Comparison of ENCODE assay signal across 11 cellular contexts in the genomic region with DNA sequence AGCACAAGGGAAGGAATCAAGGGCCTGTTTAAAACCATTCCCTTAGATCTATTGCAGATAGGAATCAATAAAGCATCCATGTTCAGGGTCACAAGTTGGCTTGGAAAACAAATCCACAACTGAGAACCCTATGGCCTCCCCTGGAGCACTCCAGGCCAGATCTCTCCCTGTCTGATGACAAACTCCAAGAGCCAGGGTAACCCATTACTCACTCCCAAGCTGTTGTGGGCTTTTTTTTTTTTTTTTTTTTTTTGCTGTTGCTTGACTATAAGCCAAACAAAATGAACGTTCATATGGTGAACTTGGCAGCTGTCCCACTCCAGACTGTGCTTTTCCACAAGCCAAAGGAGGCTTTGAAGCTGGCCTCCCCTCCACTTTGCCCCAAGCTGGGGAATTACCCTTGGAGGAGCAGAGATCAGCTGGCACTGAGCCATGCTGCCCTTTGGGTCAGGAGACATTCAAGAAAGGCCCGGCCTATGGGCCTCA. TPM values are rescaled to one million over a fixed set of nuclear protein-coding genes. Genes with fewer than 3 reads are reported as not detected.
A peak's percentile ranks its signal among the peaks of the same experiment; 100 is the strongest.
DNase-seq lines count a peak whose midpoint lies in the region; ATAC-seq and TF ChIP-seq lines count a peak whose summit lies in the region.
"Had no signal": no experiment of that assay in that cellular context is flagged by ENCODE, and none has a peak within 500 bp of the region (broad histone marks: within the 10 kb centered on the region; RNA-seq: fewer than 3 reads in every experiment).

No MANE protein-coding gene starts in this region.

- DNase-seq in Right ventricle myocardium inferior (ENCODE audit: missing footprints) (peak; percentile 66), cardiac septum (ENCODE audit: low spot score) (no peak), adipocyte (ENCODE audit: low read depth) (peak; percentile 32), right cardiac atrium (peak; percentile 72 to 87 (median 73)), uterus (peak; percentile 15 to 33), NCI-H510A (lab: John Stamatoyannopoulos, UW) (no peak)
- DNase-seq in stimulated activated naive B cell treated with anti-CD40 and anti-IgM and Interleukin-4, amounts not matched to agents 10 μg/mL and 1 μg/mL and 100 μg/mL, for 72 hours = no peak

- H3K27ac ChIP-seq in right cardiac atrium (ENCODE audit: low read length) = no peak overlapping the region
- H3K27ac ChIP-seq in uterus = no peak overlapping the region
- H3K27ac ChIP-seq: SK-N-MC, vagina had no signal

- H3K9me3 Mint-ChIP-seq in stimulated activated naive B cell treated with anti-CD40 and anti-IgM and Interleukin-4, amounts not matched to agents 10 μg/mL and 1 μg/mL and 100 μg/mL, for 72 hours = peaks cover 0 to 3% of the 10 kb centered on the region in 2 donors

- H3K4me1 ChIP-seq in adipocyte (ENCODE audit: control insufficient read depth, insufficient read depth, low read length) (peaks cover 10% of the 10 kb centered on the region), right cardiac atrium (ENCODE audit: control insufficient read depth, insufficient read depth, low read length) (no peaks in the 10 kb centered on the region), uterus (no peaks in the 10 kb centered on the region)
- H3K4me1 ChIP-seq: vagina had no signal

- no peak overlapping the region for H3K4me3 Mint-ChIP-seq in stimulated activated naive B cell treated with anti-CD40 and anti-IgM and Interleukin-4, amounts not matched to agents 10 μg/mL and 1 μg/mL and 100 μg/mL, for 72 hours
- H3K4me3 Mint-ChIP-seq: activated T-helper 1 cell treated with anti-CD3 and anti-CD28 coated beads, Interleukin-12 subunit alpha, Interleukin-12 subunit beta, Interleukin-2, Interleukin-4 antibody, amounts not matched to agents 30 ng/mL and 10 ng/mL and 1 ng/mL, durations not matched to agents 14 hours and 24 hours and 36 hours had no signal

- peaks cover 2 to 5% of the 10 kb centered on the region in 2 donors for H3K36me3 Mint-ChIP-seq in stimulated activated naive B cell treated with anti-CD40 and anti-IgM and Interleukin-4, amounts not matched to agents 10 μg/mL and 1 μg/mL and 100 μg/mL, for 72 hours

- no peak for TF ChIP-seq POLR2A in uterus (IDR thresholded peaks at IDR 0.05)

- TF ChIP-seq CTCF in uterus (IDR thresholded peaks at IDR 0.05) = no peak

- 16% methylated on average over 2 of the region's 2 CpGs for WGBS in right cardiac atrium

- H3K27me3 ChIP-seq in adipocyte (replicated peaks; ENCODE audit: control insufficient read depth, insufficient read depth, low read length) (no peaks in the 10 kb centered on the region), right cardiac atrium (ENCODE audit: control insufficient read depth, insufficient read depth) (no peaks in the 10 kb centered on the region), uterus (no peaks in the 10 kb centered on the region)
- H3K27me3 ChIP-seq: vagina had no signal

- H3K36me3 ChIP-seq in adipocyte (ENCODE audit: control insufficient read depth, insufficient read depth, low read length, severe bottlenecking) (no peaks in the 10 kb centered on the region), uterus (no peaks in the 10 kb centered on the region)
- H3K36me3 ChIP-seq: vagina had no signal

- H3K9me3 ChIP-seq in adipocyte (ENCODE audit: control insufficient read depth, low read length) = no peaks in the 10 kb centered on the region
- no peaks in the 10 kb centered on the region for H3K9me3 ChIP-seq in right cardiac atrium (ENCODE audit: control insufficient read depth, low read length)
- no peaks in the 10 kb centered on the region for H3K9me3 ChIP-seq in uterus
- H3K9me3 ChIP-seq: vagina had no signal

- H3K9ac ChIP-seq in adipocyte (ENCODE audit: low read length) = no peak overlapping the region

- H3K4me3 ChIP-seq in adipocyte (ENCODE audit: low read length) (no peak overlapping the region), right cardiac atrium (ENCODE audit: low read length) (no peak overlapping the region), uterus (no peak overlapping the region)
- H3K4me3 ChIP-seq: SK-N-MC, vagina had no signal

- no peak overlapping the region for H3K27ac Mint-ChIP-seq in stimulated activated naive B cell treated with anti-CD40 and anti-IgM and Interleukin-4, amounts not matched to agents 10 μg/mL and 1 μg/mL and 100 μg/mL, for 72 hours
- H3K27ac Mint-ChIP-seq: activated T-helper 1 cell treated with anti-CD3 and anti-CD28 coated beads, Interleukin-12 subunit alpha, Interleukin-12 subunit beta, Interleukin-2, Interleukin-4 antibody, amounts not matched to agents 30 ng/mL and 10 ng/mL and 1 ng/mL, durations not matched to agents 14 hours and 24 hours and 36 hours had no signal

- ATAC-seq in Right ventricle myocardium inferior (peak; percentile 60), right cardiac atrium (peak; percentile 56 to 90), GM21526 (IDR thresholded peaks at IDR 0.05; ENCODE audit: low FRiP score, unreplicated experiment) (no peak)
- ATAC-seq in stimulated activated naive B cell treated with anti-CD40 and anti-IgM and Interleukin-4, amounts not matched to agents 10 μg/mL and 1 μg/mL and 100 μg/mL, for 72 hours (replicated peaks) = no peak

- no peaks in the 10 kb centered on the region for H3K27me3 Mint-ChIP-seq in stimulated activated naive B cell treated with anti-CD40 and anti-IgM and Interleukin-4, amounts not matched to agents 10 μg/mL and 1 μg/mL and 100 μg/mL, for 72 hours

- H3K4me1 Mint-ChIP-seq in stimulated activated naive B cell treated with anti-CD40 and anti-IgM and Interleukin-4, amounts not matched to agents 10 μg/mL and 1 μg/mL and 100 μg/mL, for 72 hours = no peaks in the 10 kb centered on the region

- intact Hi-C loops in Right ventricle myocardium inferior (cut with DNase I) (no loop called here), cardiac septum (cut with DNase I) (no loop called here), right cardiac atrium (cut with DNase I) (no loop called here), uterus (cut with DNase I; ENCODE audit: low total_unique reads) (no loop called here)

RNA-seq across cellular contexts. Expression of gene VAV3, which starts 35.7 kb away (rescaled TPM):
- total RNA-seq in Right ventricle myocardium inferior (1.7 TPM), cardiac septum (1.9 TPM), right cardiac atrium (1 to 10 TPM; 2.2 to 4.0 (median 3.0) TPM), uterus (10 to 100 TPM in 2 of 4 donors, 1 to 10 TPM in 1, under 1 TPM in 1; 0.88 to 22.5 (median 8.6) TPM)
- polyA plus RNA-seq in right cardiac atrium = 0.79 TPM

Comparison
In these comparisons a context has a peak if more than half of its experiments do, and no peak if none do; other contexts are left out.
1. DNase-seq: peak in Right ventricle myocardium inferior (single experiment), adipocyte (single experiment), right cardiac atrium (3 of 3) and uterus (2 of 2); none in cardiac septum (single experiment), NCI-H510A (single experiment) and stimulated activated naive B cell treated with anti-CD40 and anti-IgM and Interleukin-4, amounts not matched to agents 10 μg/mL and 1 μg/mL and 100 μg/mL, for 72 hours (single experiment).
2. ATAC-seq: peak in Right ventricle myocardium inferior (single experiment) and right cardiac atrium (2 of 2); none in stimulated activated naive B cell treated with anti-CD40 and anti-IgM and Interleukin-4, amounts not matched to agents 10 μg/mL and 1 μg/mL and 100 μg/mL, for 72 hours (0 of 2) and GM21526 (single experiment).